Comparison of ENCODE assay signal across 1 cellular context in the genomic region with DNA sequence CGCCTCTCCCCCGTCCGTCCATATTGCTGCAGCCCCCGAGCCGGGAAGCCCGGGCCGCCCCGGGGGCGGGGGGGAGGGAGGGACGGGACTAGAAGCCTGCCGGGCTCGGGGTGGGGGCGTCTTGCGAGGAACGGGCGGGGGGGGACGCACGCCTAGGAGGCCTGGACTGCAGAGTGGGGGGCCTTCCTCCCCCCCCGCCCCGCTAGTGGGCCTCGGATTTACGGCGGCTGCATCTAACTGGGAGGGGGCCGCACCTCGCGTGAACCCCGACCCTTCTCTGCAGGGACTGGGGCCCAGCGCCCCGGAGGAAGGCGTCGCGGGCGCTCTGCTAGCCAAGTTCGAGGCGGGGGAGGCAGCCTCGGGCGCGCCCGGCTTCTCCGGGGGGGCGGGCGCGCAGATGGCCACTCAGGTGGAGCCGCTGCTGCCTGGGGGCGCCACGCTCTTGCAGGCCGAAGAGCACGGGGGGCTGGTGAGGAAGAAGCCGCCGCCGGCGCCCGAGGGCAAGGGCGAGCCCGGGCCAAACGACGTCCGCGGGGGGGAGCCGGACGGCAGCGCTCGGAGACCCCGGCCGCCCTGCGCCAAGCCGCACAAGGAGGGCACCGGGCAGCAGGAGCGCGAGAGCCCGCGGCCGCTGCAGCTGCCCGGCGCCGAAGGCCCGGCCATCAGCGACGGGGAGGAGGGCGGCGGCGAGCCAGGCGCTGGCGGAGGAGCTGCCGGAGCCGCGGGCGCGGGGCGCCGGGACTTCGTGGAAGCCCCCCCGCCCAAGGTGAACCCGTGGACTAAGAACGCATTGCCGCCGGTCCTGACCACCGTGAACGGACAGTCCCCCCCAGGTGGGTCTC.
A peak's percentile ranks its signal among the peaks of the same experiment; 100 is the strongest.
TF ChIP-seq lines count a peak whose summit lies in the region.

A gene (plus strand): TSS at position 17 of the 842 bp plus-strand sequence. CDS start 381 bp downstream, at position 398.

TF ChIP-seq in K562, 482 proteins besides CTCF, POLR2A, EP300 and RAD21 (continued from another document and continues in another):
- TF ChIP-seq CCAR2 (IDR thresholded peaks at IDR 0.05; ENCODE audit: low read depth, low read length) (no peak), GTF2F1 (IDR thresholded peaks at IDR 0.05; ENCODE audit: low read depth, low read length) (no peak), SMAD1 (IDR thresholded peaks at IDR 0.05; ENCODE audit: low read depth, low read length, partially characterized antibody) (peak; percentile 14), ZNF436 (CRISPR knock-in tag; IDR thresholded peaks at IDR 0.05) (no peak), PCBP1 (IDR thresholded peaks at IDR 0.05; ENCODE audit: low read depth, low read length, poor library complexity, severe bottlenecking) (peak; percentile 86), GATAD2B (IDR thresholded peaks at IDR 0.05; ENCODE audit: borderline replicate concordance) (peak; percentile 81; the same call in 1 of the 2 replicates), RBFOX2 (IDR thresholded peaks at IDR 0.05; ENCODE audit: low read depth, low read length) (peak; percentile 86), TAF1 (IDR thresholded peaks at IDR 0.05; ENCODE audit: control insufficient read depth, extremely low read depth, insufficient read depth, low read length, severe bottlenecking) (peak; percentile 51), MAZ (CRISPR knock-in tag; conservative IDR thresholded peaks at IDR 0.05 in 1 of 2, IDR thresholded peaks at IDR 0.05 in 1 of 2) (peak in 1 of 2 experiments; percentile 80; a peak in 2 of 4 replicates), KLF6 (CRISPR knock-in tag; IDR thresholded peaks at IDR 0.05; ENCODE audit: borderline replicate concordance) (peak; percentile 27; the same call in 1 of the 2 replicates), POLR2G (IDR thresholded peaks at IDR 0.05; ENCODE audit: low read depth, low read length) (peak; percentile 83), ESRRB (CRISPR knock-in tag; IDR thresholded peaks at IDR 0.05; ENCODE audit: borderline replicate concordance) (no peak), ZBTB17 (CRISPR knock-in tag; IDR thresholded peaks at IDR 0.05) (peak; percentile 69; the same call in 1 of the 2 replicates), ZBTB7A (IDR thresholded peaks at IDR 0.05; ENCODE audit: borderline replicate concordance, control insufficient read depth, low read depth, low read length) (peak; percentile 74), BACH1 (tag; IDR thresholded peaks at IDR 0.05) (no peak)
- TF ChIP-seq, protein P1, sequence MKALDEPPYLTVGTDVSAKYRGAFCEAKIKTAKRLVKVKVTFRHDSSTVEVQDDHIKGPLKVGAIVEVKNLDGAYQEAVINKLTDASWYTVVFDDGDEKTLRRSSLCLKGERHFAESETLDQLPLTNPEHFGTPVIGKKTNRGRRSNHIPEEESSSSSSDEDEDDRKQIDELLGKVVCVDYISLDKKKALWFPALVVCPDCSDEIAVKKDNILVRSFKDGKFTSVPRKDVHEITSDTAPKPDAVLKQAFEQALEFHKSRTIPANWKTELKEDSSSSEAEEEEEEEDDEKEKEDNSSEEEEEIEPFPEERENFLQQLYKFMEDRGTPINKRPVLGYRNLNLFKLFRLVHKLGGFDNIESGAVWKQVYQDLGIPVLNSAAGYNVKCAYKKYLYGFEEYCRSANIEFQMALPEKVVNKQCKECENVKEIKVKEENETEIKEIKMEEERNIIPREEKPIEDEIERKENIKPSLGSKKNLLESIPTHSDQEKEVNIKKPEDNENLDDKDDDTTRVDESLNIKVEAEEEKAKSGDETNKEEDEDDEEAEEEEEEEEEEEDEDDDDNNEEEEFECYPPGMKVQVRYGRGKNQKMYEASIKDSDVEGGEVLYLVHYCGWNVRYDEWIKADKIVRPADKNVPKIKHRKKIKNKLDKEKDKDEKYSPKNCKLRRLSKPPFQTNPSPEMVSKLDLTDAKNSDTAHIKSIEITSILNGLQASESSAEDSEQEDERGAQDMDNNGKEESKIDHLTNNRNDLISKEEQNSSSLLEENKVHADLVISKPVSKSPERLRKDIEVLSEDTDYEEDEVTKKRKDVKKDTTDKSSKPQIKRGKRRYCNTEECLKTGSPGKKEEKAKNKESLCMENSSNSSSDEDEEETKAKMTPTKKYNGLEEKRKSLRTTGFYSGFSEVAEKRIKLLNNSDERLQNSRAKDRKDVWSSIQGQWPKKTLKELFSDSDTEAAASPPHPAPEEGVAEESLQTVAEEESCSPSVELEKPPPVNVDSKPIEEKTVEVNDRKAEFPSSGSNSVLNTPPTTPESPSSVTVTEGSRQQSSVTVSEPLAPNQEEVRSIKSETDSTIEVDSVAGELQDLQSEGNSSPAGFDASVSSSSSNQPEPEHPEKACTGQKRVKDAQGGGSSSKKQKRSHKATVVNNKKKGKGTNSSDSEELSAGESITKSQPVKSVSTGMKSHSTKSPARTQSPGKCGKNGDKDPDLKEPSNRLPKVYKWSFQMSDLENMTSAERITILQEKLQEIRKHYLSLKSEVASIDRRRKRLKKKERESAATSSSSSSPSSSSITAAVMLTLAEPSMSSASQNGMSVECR (CRISPR knock-in tag; IDR thresholded peaks at IDR 0.05) = peak; percentile 71; the same call in 1 of the 2 replicates
- TF ChIP-seq, protein P2, sequence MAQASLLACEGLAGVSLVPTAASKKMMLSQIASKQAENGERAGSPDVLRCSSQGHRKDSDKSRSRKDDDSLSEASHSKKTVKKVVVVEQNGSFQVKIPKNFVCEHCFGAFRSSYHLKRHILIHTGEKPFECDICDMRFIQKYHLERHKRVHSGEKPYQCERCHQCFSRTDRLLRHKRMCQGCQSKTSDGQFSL (CRISPR knock-in tag; IDR thresholded peaks at IDR 0.05) = peak; percentile 72; the same call in 1 of the 2 replicates
- TF ChIP-seq, protein P2 (tag; IDR thresholded peaks at IDR 0.05) = no peak; a peak in 1 of 4 replicates
- TF ChIP-seq, protein P3, sequence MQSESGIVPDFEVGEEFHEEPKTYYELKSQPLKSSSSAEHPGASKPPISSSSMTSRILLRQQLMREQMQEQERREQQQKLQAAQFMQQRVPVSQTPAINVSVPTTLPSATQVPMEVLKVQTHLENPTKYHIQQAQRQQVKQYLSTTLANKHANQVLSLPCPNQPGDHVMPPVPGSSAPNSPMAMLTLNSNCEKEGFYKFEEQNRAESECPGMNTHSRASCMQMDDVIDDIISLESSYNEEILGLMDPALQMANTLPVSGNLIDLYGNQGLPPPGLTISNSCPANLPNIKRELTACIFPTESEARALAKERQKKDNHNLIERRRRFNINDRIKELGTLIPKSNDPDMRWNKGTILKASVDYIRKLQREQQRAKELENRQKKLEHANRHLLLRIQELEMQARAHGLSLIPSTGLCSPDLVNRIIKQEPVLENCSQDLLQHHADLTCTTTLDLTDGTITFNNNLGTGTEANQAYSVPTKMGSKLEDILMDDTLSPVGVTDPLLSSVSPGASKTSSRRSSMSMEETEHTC (IDR thresholded peaks at IDR 0.05) = no peak
- TF ChIP-seq, protein P4, sequence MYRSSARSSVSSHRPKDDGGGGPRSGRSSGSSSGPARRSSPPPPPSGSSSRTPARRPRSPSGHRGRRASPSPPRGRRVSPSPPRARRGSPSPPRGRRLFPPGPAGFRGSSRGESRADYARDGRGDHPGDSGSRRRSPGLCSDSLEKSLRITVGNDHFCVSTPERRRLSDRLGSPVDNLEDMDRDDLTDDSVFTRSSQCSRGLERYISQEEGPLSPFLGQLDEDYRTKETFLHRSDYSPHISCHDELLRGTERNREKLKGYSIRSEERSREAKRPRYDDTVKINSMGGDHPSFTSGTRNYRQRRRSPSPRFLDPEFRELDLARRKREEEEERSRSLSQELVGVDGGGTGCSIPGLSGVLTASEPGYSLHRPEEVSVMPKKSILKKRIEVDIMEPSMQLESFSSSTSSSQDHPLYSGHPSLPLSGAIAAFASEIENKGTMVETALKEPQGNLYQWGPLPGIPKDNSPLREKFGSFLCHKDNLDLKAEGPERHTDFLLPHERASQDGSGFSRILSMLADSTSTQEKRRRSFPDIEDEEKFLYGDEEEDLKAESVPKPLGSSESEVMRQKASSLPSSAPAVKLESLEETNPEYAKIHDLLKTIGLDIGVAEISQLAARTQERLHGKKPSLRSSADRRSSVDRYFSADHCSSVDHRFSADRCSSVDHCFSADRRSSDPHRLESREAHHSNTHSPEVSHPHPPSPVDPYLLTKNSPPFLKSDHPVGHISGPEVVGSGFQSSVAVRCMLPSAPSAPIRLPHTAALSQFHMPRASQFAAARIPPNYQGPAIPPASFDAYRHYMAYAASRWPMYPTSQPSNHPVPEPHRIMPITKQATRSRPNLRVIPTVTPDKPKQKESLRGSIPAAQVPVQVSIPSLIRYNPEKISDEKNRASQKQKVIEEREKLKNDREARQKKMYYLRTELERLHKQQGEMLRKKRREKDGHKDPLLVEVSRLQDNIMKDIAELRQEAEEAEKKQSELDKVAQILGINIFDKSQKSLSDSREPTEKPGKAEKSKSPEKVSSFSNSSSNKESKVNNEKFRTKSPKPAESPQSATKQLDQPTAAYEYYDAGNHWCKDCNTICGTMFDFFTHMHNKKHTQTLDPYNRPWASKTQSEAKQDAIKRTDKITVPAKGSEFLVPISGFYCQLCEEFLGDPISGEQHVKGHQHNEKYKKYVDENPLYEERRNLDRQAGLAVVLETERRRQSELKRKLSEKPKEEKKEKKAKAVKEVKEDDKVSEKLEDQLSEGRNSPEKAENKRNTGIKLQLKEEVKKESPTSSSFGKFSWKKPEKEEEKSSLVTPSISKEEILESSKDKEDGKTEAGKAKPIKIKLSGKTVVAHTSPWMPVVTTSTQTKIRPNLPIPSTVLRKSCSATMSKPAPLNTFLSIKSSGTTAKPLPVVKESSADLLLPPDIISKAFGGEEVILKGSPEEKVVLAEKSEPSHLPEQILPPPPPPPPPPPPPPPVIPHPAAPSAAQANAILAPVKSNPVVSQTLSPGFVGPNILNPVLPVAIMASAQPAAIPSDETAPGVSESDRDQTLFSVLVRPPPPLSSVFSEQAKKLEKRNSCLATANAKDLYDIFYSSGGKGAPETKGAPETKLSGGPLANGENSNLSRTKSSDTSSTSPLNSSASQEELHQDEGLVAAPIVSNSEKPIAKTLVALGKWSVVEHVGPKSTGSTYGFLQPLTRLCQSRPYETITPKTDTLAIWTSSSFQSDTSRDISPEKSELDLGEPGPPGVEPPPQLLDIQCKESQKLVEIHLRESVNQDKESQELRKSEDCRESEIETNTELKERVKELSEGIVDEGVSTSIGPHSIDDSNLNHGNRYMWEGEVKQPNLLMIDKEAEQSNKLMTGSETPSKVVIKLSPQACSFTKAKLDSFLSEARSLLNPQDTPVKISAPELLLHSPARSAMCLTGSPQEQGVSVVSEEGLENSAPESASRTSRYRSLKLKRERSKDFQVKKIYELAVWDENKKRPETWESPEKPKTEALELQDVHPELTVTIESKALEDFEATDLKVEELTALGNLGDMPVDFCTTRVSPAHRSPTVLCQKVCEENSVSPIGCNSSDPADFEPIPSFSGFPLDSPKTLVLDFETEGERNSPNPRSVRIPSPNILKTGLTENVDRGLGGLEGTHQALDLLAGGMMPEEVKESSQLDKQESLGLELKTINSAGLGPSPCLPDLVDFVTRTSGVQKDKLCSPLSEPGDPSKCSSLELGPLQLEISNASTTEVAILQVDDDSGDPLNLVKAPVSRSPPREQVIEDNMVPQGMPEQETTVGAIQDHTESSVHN (IDR thresholded peaks at IDR 0.05; ENCODE audit: borderline replicate concordance in 1 of 2, low read depth in 1 of 2) = no peak
- TF ChIP-seq, protein P5, sequence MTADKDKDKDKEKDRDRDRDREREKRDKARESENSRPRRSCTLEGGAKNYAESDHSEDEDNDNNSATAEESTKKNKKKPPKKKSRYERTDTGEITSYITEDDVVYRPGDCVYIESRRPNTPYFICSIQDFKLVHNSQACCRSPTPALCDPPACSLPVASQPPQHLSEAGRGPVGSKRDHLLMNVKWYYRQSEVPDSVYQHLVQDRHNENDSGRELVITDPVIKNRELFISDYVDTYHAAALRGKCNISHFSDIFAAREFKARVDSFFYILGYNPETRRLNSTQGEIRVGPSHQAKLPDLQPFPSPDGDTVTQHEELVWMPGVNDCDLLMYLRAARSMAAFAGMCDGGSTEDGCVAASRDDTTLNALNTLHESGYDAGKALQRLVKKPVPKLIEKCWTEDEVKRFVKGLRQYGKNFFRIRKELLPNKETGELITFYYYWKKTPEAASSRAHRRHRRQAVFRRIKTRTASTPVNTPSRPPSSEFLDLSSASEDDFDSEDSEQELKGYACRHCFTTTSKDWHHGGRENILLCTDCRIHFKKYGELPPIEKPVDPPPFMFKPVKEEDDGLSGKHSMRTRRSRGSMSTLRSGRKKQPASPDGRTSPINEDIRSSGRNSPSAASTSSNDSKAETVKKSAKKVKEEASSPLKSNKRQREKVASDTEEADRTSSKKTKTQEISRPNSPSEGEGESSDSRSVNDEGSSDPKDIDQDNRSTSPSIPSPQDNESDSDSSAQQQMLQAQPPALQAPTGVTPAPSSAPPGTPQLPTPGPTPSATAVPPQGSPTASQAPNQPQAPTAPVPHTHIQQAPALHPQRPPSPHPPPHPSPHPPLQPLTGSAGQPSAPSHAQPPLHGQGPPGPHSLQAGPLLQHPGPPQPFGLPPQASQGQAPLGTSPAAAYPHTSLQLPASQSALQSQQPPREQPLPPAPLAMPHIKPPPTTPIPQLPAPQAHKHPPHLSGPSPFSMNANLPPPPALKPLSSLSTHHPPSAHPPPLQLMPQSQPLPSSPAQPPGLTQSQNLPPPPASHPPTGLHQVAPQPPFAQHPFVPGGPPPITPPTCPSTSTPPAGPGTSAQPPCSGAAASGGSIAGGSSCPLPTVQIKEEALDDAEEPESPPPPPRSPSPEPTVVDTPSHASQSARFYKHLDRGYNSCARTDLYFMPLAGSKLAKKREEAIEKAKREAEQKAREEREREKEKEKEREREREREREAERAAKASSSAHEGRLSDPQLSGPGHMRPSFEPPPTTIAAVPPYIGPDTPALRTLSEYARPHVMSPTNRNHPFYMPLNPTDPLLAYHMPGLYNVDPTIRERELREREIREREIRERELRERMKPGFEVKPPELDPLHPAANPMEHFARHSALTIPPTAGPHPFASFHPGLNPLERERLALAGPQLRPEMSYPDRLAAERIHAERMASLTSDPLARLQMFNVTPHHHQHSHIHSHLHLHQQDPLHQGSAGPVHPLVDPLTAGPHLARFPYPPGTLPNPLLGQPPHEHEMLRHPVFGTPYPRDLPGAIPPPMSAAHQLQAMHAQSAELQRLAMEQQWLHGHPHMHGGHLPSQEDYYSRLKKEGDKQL (CRISPR knock-in tag; IDR thresholded peaks at IDR 0.05; ENCODE audit: borderline replicate concordance) = no peak
- TF ChIP-seq, protein P6, sequence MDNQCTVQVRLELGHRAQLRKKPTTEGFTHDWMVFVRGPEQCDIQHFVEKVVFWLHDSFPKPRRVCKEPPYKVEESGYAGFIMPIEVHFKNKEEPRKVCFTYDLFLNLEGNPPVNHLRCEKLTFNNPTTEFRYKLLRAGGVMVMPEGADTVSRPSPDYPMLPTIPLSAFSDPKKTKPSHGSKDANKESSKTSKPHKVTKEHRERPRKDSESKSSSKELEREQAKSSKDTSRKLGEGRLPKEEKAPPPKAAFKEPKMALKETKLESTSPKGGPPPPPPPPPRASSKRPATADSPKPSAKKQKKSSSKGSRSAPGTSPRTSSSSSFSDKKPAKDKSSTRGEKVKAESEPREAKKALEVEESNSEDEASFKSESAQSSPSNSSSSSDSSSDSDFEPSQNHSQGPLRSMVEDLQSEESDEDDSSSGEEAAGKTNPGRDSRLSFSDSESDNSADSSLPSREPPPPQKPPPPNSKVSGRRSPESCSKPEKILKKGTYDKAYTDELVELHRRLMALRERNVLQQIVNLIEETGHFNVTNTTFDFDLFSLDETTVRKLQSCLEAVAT (IDR thresholded peaks at IDR 0.05) = 0 out of 4 replicates have a peak, but pooled peaks of 1 of the 2 experiments have one; percentile 32
